Comparison of ENCODE assay signal across 8 cellular contexts in genomic region chr13:113393226-113393571, GRCh38. TPM values are rescaled to one million over a fixed set of nuclear protein-coding genes. Genes with fewer than 3 reads are reported as not detected.
DNase-seq lines count a peak whose midpoint lies in the region; ATAC-seq and FAIRE-seq lines count a peak whose summit lies in the region.

No MANE protein-coding gene starts in this region.

- H3K27ac Mint-ChIP-seq in T-cell = peak overlapping the region in 1 of 2 donors; percentile 73

- H3K9me3 ChIP-seq in skeletal muscle satellite cell (replicated peaks; ENCODE audit: low read length) = no peaks in the 10 kb centered on the region

- DNase-seq in H4 (ENCODE audit: low spot score) = peak; percentile 1
- no peak for DNase-seq in T-cell
- DNase-seq in Right ventricle myocardium superior = no peak
- no peak for DNase-seq in GM19239 (ENCODE audit: insufficient read length, low spot score)
- no peak for DNase-seq in RCC 7860 (ENCODE audit: low spot score)
- DNase-seq in stimulated activated naive CD4-positive, alpha-beta T cell treated with Interleukin-2 at 50 U/mL for 16 hours (lab: John Stamatoyannopoulos, UW) = no peak

- H3K9ac ChIP-seq in skeletal muscle satellite cell (ENCODE audit: low read depth, low read length) = peak overlapping the region; percentile 79

- peaks cover 0 to 6% (median 5%) of the 10 kb centered on the region in 3 donors for H3K4me1 Mint-ChIP-seq in T-cell

- no peaks in the 10 kb centered on the region for H3K36me3 Mint-ChIP-seq in T-cell

- POLR2A ChIA-PET in T-cell (lab: Charles Lee) = no interaction called here

- no peaks in the 10 kb centered on the region for H3K9me3 Mint-ChIP-seq in T-cell

- no peak for ATAC-seq in T-cell (replicated peaks in 1 of 4)
- peak; percentile 41 for ATAC-seq in Right ventricle myocardium superior (ENCODE audit: poor library complexity)
- no peak for ATAC-seq in GM19467 (IDR thresholded peaks at IDR 0.05; ENCODE audit: unreplicated experiment)

- peaks cover 8% of the 10 kb centered on the region for H3K4me1 ChIP-seq in skeletal muscle satellite cell (ENCODE audit: control insufficient read depth, insufficient read depth, low read length)

- FAIRE-seq in GM19239 (lab: Jason Lieb, UNC) (no peak), RCC 7860 (lab: Jason Lieb, UNC) (no peak)

- peak overlapping the region; percentile 73 to 82 (median 77) for H3K4me3 Mint-ChIP-seq in T-cell

- intact Hi-C loops in Right ventricle myocardium superior (cut with DNase I) = loop anchor here (10.0 kb wide), 1 partner anchor 98 kb away; the partner anchor contains the start of gene LAMP1

- H3K36me3 ChIP-seq in skeletal muscle satellite cell (ENCODE audit: insufficient read depth, low read length) = no peaks in the 10 kb centered on the region

- H3K27me3 ChIP-seq in skeletal muscle satellite cell (ENCODE audit: control insufficient read depth, insufficient read depth, low read length) = no peaks in the 10 kb centered on the region

- H3K4me3 ChIP-seq in skeletal muscle satellite cell (ENCODE audit: low read length) = peak overlapping the region; percentile 81

- H3K4me2 ChIP-seq in skeletal muscle satellite cell (ENCODE audit: low read length) = peak overlapping the region; percentile 98

- CTCF ChIA-PET in T-cell (lab: Charles Lee) = no interaction called here

- no peaks in the 10 kb centered on the region for H3K27me3 Mint-ChIP-seq in T-cell

RNA-seq across cellular contexts. Expression of gene GRTP1, which starts 29.3 kb away (rescaled TPM):
- total RNA-seq in H4 (2014; rRNA removed; shearing (Covaris generic)) = 3.6 and 6.7 TPM in 2 replicates
- 1 to 10 TPM in 3 of 5 donors, under 1 TPM in 1, not detected in 1; 0.98 to 1.4 (median 1.2) TPM for total RNA-seq in T-cell
- total RNA-seq in Right ventricle myocardium superior = 1.1 TPM
- total RNA-seq in skeletal muscle satellite cell (2012; rRNA removed) = 1.7 and 3.8 TPM in 2 replicates
